In genomic region chr10:73168486-73168844, GRCh38 we compare ENCODE assay signal across 8 cellular contexts. TPM values are rescaled to one million over a fixed set of nuclear protein-coding genes. Genes with fewer than 3 reads are reported as not detected.
DNase-seq lines count a peak whose midpoint lies in the region; ATAC-seq and TF ChIP-seq lines count a peak whose summit lies in the region.

No MANE protein-coding gene starts in this region.

- BruUV-seq in OCI-LY7 (replicated peaks; lab: Mats Ljungman, UMichigan), result TSS peak; percentile 58

- H3K4me3 ChIP-seq in OCI-LY7 (ENCODE audit: low read depth, low read length, poor library complexity, severe bottlenecking) (peak overlapping the region; percentile 86), epithelial cell of esophagus (ENCODE audit: low read length) (peak overlapping the region; percentile 100)

- no peak for TF ChIP-seq CTCF in CD4-positive, alpha-beta T cell (IDR thresholded peaks at IDR 0.05)
- TF ChIP-seq CTCF in OCI-LY7 (conservative IDR thresholded peaks at IDR 0.05; ENCODE audit: low read length) (no peak), epithelial cell of esophagus (IDR thresholded peaks at IDR 0.05; ENCODE audit: insufficient read depth, low read depth, low read length, missing control alignments) (no peak), neural crest cell (conservative IDR thresholded peaks at IDR 0.05) (peak; percentile 2)

- peaks cover 33% of the 10 kb centered on the region for H3K36me3 Mint-ChIP-seq in CD4-positive, alpha-beta T cell (ENCODE audit: low read depth)
- H3K36me3 Mint-ChIP-seq in neural crest cell (ENCODE audit: low read depth), result peaks cover 3% of the 10 kb centered on the region

- peaks cover 40% of the 10 kb centered on the region for H3K4me1 Mint-ChIP-seq in CD4-positive, alpha-beta T cell (ENCODE audit: low read depth)
- peaks cover 28% of the 10 kb centered on the region for H3K4me1 Mint-ChIP-seq in neural crest cell

- intact Hi-C loops in CD4-positive, alpha-beta T cell (cut with DNase I, micrococcal nuclease), result loop anchor here (2.0 to 10.0 kb wide), 8 partner anchors 72 to 1944 kb away; partner anchors contain the start of genes ANXA7 (in 1 of the 2), DNAJB12 (in 1 of the 2), DNAJC9 (in 1 of the 2) and MCU (in 1 of the 2)
- intact Hi-C loops in OCI-LY7 (cut with micrococcal nuclease; ENCODE audit: unreplicated experiment), result loop anchor here (5.0 kb wide), 1 partner anchor 79 kb away; the partner anchor contains the start of gene DNAJC9

- H3K4me1 ChIP-seq in OCI-LY7 (ENCODE audit: insufficient read depth, low read length, poor library complexity, severe bottlenecking), result peaks cover 5% of the 10 kb centered on the region

- peaks cover 50% of the 10 kb centered on the region for H3K79me2 ChIP-seq in OCI-LY7 (ENCODE audit: insufficient read depth, low read depth, low read length)

- CTCF ChIA-PET in CD4-positive, alpha-beta T cell (lab: Charles Lee), result interaction anchor here (1.3 to 2.4 kb wide), 3 partner anchors 9 to 73 kb away, joined by 6 to 10 read pairs (median 7); partner anchors contain the start of gene P4HA1
- CTCF ChIA-PET in OCI-LY7 (lab: Charles Lee; ENCODE audit: unreplicated experiment), result no interaction called here

- no peaks in the 10 kb centered on the region for H3K9me3 ChIP-seq in CD4-positive, alpha-beta T cell (ENCODE audit: control insufficient read depth, low read length)
- no peaks in the 10 kb centered on the region; the same call in 1 of the 2 replicates for H3K9me3 ChIP-seq in OCI-LY7 (ENCODE audit: low read length)

- peak overlapping the region; percentile 58 for H2AFZ ChIP-seq in OCI-LY7 (ENCODE audit: low read length)

- H3K27me3 Mint-ChIP-seq in CD4-positive, alpha-beta T cell, result no peaks in the 10 kb centered on the region
- no peaks in the 10 kb centered on the region for H3K27me3 Mint-ChIP-seq in neural crest cell (ENCODE audit: low read depth)

- POLR2A ChIA-PET in CD4-positive, alpha-beta T cell (lab: Charles Lee), result interaction anchor here (0.8 to 3.4 kb wide), 8 partner anchors 9 to 953 kb away, joined by 3 to 41 read pairs (median 6); partner anchors contain the start of genes ANAPC16, ASCC1, DNAJC9 and MRPS16
- POLR2A ChIA-PET in OCI-LY7 (lab: Charles Lee), result interaction anchor here (0.5 to 3.5 kb wide), 9 partner anchors 10 to 477 kb away, joined by 3 to 23 read pairs (median 4); partner anchors contain the start of genes CFAP70 and P4HA1

- H3K9me2 ChIP-seq in OCI-LY7 (ENCODE audit: insufficient read depth, low read length), result no peaks in the 10 kb centered on the region

- no peaks in the 10 kb centered on the region for H4K20me1 ChIP-seq in OCI-LY7 (ENCODE audit: insufficient read depth, low read length)

- peak overlapping the region; percentile 71 for H3K4me2 ChIP-seq in OCI-LY7 (ENCODE audit: low read length)

- H3K27ac ChIP-seq in CD4-positive, alpha-beta T cell (ENCODE audit: low read depth, low read length), result peak overlapping the region; percentile 96
- peak overlapping the region; percentile 51 for H3K27ac ChIP-seq in OCI-LY7 (ENCODE audit: low read depth, low read length, poor library complexity, severe bottlenecking)

- peak overlapping the region; percentile 98 for H3K27ac Mint-ChIP-seq in CD4-positive, alpha-beta T cell
- H3K27ac Mint-ChIP-seq in neural crest cell (ENCODE audit: unreplicated experiment), result peak overlapping the region; percentile 98

- peak; percentile 6 for ATAC-seq in CD4-positive, alpha-beta T cell (ENCODE audit: poor library complexity)
- peak; percentile 24 for ATAC-seq in GM21526 (IDR thresholded peaks at IDR 0.05; ENCODE audit: low FRiP score, unreplicated experiment)
- no peak for ATAC-seq in GM21360 (IDR thresholded peaks at IDR 0.05; ENCODE audit: unreplicated experiment)

- peaks cover 17% of the 10 kb centered on the region for H3K36me3 ChIP-seq in OCI-LY7 (ENCODE audit: insufficient read depth, low read length)

- no peaks in the 10 kb centered on the region for H3K27me3 ChIP-seq in CD4-positive, alpha-beta T cell (ENCODE audit: control insufficient read depth, insufficient read depth, low read length)

- peak overlapping the region; percentile 94 for H3K4me3 Mint-ChIP-seq in CD4-positive, alpha-beta T cell
- H3K4me3 Mint-ChIP-seq in neural crest cell, result peak overlapping the region; percentile 100

- H3K9me3 Mint-ChIP-seq in CD4-positive, alpha-beta T cell, result no peaks in the 10 kb centered on the region
- no peaks in the 10 kb centered on the region for H3K9me3 Mint-ChIP-seq in neural crest cell

- DNase-seq in CD4-positive, alpha-beta T cell, result no peak
- DNase-seq in OCI-LY7 (ENCODE audit: low spot score) (no peak), epithelial cell of esophagus (ENCODE audit: low read depth) (no peak), neural crest cell (ENCODE audit: low read depth, low spot score) (no peak)
- DNase-seq in activated CD4-positive, alpha-beta T cell treated with anti-CD3 and anti-CD28 coated beads, Interleukin-2, amount 50 U/mL, for 1 hour, result no peak
- no peak for DNase-seq in NK-92 treated with Interleukin-12 subunit alpha and Interleukin-12 subunit beta, amount 100 ng/mL, for 24 hours (lab: John Stamatoyannopoulos, UW)

RNA-seq across cellular contexts. Expression of gene FAM149B1, which starts 0.5 kb away (rescaled TPM):
- 1 to 10 TPM; 7.0 to 7.7 TPM for total RNA-seq in CD4-positive, alpha-beta T cell
- total RNA-seq in OCI-LY7 (2014; rRNA removed; shearing (Covaris generic)), result 8.0 and 14.7 TPM in 2 replicates
- 18.5 and 19.9 TPM in 2 replicates for total RNA-seq in OCI-LY7 (2022)
- total RNA-seq in neural crest cell, result 26.8 and 27.2 TPM in 2 replicates

RNA-seq across cellular contexts. Expression of gene ECD, which starts 0.7 kb away (rescaled TPM):
- 10 to 100 TPM; 50.5 to 57.7 TPM for total RNA-seq in CD4-positive, alpha-beta T cell
- 24.6 and 27.3 TPM in 2 replicates for total RNA-seq in OCI-LY7 (2014; rRNA removed; shearing (Covaris generic))
- total RNA-seq in OCI-LY7 (2022) (26.0 and 27.2 TPM in 2 replicates), neural crest cell (29.1 and 29.3 TPM in 2 replicates)

RNA-seq across cellular contexts. Expression of gene NUDT13, which starts 58.2 kb away (rescaled TPM):
- under 1 TPM; 0.67 to 0.82 TPM for total RNA-seq in CD4-positive, alpha-beta T cell
- total RNA-seq in OCI-LY7 (2014; rRNA removed; shearing (Covaris generic)), result not detected in 2 replicates
- total RNA-seq in OCI-LY7 (2022) (not detected in 2 replicates), neural crest cell (3.4 and 4.6 TPM in 2 replicates)
